15 cellular contexts compared by ENCODE assay signal in the genomic region with DNA sequence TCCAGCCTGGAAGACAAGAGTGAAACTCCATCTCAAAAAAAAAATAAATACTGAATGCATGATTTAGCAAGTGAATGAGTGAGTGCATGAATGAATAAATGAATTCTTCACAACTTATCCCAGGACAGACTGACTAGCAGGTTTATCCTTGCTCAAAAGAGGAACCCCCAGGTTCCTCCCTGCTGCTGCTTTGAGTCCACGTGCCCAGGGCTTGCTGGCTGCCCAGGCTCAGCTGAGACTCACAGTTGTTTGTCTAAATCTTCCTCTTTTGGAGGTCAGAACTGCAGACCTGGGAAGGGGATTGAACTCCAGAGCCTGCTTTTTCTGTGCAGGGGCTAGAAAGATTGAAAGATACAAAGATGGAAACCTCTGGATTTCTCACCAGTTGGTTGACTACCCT.
DNase-seq lines count a peak whose midpoint lies in the region; ATAC-seq and TF ChIP-seq lines count a peak whose summit lies in the region.
"Had no signal": no experiment of that assay in that cellular context is flagged by ENCODE, and none has a peak within 500 bp of the region (broad histone marks: within the 10 kb centered on the region; RNA-seq: fewer than 3 reads in every experiment).

No MANE protein-coding gene starts in this region.

- TF ChIP-seq CTCF in adrenal gland (IDR thresholded peaks at IDR 0.05), result no peak

- intact Hi-C loops in adrenal gland (cut with DNase I), result no loop called here

- peaks cover 0 to 5% of the 10 kb centered on the region in 2 donors for H3K4me1 ChIP-seq in adrenal gland (replicated peaks in 1 of 2)

- no peaks in the 10 kb centered on the region for H3K9me3 ChIP-seq in adrenal gland (replicated peaks in 1 of 3)
- H3K9me3 ChIP-seq: A549 had no signal

- TF ChIP-seq POLR2A in adrenal gland (IDR thresholded peaks at IDR 0.05), result no peak

- no peak overlapping the region for H3K27ac ChIP-seq in adrenal gland
- H3K27ac ChIP-seq: A549 had no signal

- H3K27me3 ChIP-seq in adrenal gland, result no peaks in the 10 kb centered on the region

- ATAC-seq in HG02763 (IDR thresholded peaks at IDR 0.05; ENCODE audit: unreplicated experiment), result no peak
- ATAC-seq: A549, SK-N-SH treated with all-trans-retinoic acid at 6 μM for 48 hours had no signal

- no peak overlapping the region for H3K4me3 ChIP-seq in adrenal gland
- H3K4me3 ChIP-seq: A549 had no signal

- DNase-seq in GDM1 (lab: John Stamatoyannopoulos, UW) (peak; percentile 2), Kasumi-1 (lab: John Stamatoyannopoulos, UW) (peak; percentile 37), SKM-1 treated with dmso at 0.1 percent for 144 hours (lab: John Stamatoyannopoulos, UW; ENCODE audit: unreplicated experiment) (peak; percentile 67), pons (ENCODE audit: low spot score) (peak; percentile 5), SHP77 treated with DMSO at 0.1 percent for 48 hours (lab: John Stamatoyannopoulos, UW) (no peak), adrenal gland (no peak)
- DNase-seq: C1 segment of cervical spinal cord, DMS79, H9, NCI-H1092, NCI-H1694, SIG-M5 had no signal

- no peaks in the 10 kb centered on the region for H3K36me3 ChIP-seq in adrenal gland (replicated peaks in 1 of 2)

- WGBS in adrenal gland, 4 donors, result 38 to 45% (median 44%) methylated on average over 1 of the region's 1 CpG

Comparison
In these comparisons a context has a peak if more than half of its experiments do, and no peak if none do; other contexts are left out.
1. DNase-seq: peak in GDM1 (single experiment), Kasumi-1 (2 of 2), SKM-1 treated with dmso at 0.1 percent for 144 hours (single experiment) and pons (single experiment); none in SHP77 treated with DMSO at 0.1 percent for 48 hours (single experiment) and adrenal gland (0 of 7).